9 cellular contexts compared by ENCODE assay signal in the genomic region with DNA sequence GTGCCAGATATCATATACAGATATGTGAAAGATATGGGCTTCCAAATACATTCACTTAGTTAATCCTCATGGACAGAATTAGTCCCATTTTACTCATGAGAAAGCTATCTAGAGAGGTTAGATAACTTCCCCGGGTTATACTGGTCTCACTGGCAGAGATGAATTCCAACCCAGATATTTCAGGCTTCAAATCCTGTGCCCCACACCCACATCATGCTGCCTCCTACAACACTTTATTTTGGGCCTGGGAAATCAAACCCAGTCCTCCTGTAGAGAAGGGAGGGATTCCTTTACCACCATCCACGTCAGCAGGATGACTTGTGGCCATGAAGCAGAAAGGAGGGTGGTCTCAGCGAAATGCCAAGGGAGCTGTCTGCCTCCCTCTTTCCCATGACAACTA.
"Had no signal": no experiment of that assay in that cellular context is flagged by ENCODE, and none has a peak within 500 bp of the region (broad histone marks: within the 10 kb centered on the region; RNA-seq: fewer than 3 reads in every experiment).

No MANE protein-coding gene starts in this region.

- H3K4me2 ChIP-seq: GM23338 had no signal

- H3K9me3 ChIP-seq: HAP-1 had no signal

- H3K4me3 ChIP-seq: GM23248, GM23338, HAP-1 had no signal

- H3K4me1 ChIP-seq: HAP-1 had no signal

- ATAC-seq: GM23338, HCT116 had no signal

- H3K27ac ChIP-seq: GM23248 had no signal

- H2AFZ ChIP-seq: GM23248, GM23338 had no signal

- H3K9ac ChIP-seq: GM23248 had no signal

- DNase-seq: GM23248, GOT3, H7, H9, HCEC 1CT, HFFc6 had no signal
